Comparison of ENCODE assay signal across 8 cellular contexts in the genomic region with DNA sequence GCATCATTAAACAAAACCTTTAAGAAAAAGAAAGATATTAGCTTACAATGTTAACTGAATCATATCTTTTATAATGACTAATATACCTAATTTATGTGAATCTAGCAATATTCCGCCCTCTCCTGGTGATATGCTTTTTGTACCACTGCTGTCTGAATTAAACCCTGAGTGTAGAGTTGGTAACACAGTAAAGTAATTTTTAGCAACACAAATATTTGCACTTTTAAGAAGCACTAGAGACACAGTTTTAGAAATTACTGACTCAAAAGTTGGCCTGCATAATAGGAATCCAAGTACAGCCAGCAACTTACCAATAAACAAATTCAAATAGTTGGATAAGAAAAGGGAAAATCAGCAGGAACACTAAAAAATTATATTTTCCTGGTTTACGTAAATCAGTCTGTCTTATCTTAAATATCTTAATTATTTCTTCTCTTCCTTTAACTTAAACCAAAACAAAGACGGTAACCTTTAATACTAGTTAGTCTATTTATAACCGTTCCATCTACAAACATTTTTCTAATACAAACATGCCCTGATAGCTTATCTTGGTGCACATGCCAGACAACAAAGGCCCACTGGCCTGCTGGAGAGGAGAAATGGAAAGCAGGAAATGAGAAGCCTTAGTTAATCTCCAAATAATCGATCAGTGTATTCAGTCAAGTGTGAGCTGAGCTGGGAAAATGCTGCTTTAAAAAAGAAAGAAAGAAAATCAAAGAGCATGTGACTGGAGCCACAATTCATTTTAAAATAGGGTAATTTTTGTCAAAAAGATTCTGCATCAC.
DNase-seq lines count a peak whose midpoint lies in the region; ATAC-seq, FAIRE-seq and TF ChIP-seq lines count a peak whose summit lies in the region.

No MANE protein-coding gene starts in this region.

- peaks cover 13% of the 10 kb centered on the region for H4K20me1 ChIP-seq in astrocyte (ENCODE audit: insufficient read depth, low read length)

- ATAC-seq in GM18505 (IDR thresholded peaks at IDR 0.05; ENCODE audit: unreplicated experiment), result no peak

- TF ChIP-seq CTCF in astrocyte (IDR thresholded peaks at IDR 0.05; ENCODE audit: insufficient read depth, low read depth, low read length) (peak; percentile 59), kidney epithelial cell (IDR thresholded peaks at IDR 0.05; ENCODE audit: insufficient read depth, low read length, poor library complexity, severe bottlenecking) (peak; percentile 40)

- H3K9me3 ChIP-seq in astrocyte (ENCODE audit: insufficient read depth, low read depth, low read length), result no peaks in the 10 kb centered on the region

- H3K27ac Mint-ChIP-seq in T-helper 2 cell treated with Interferon-gamma antibody and Interleukin-4, amounts not matched to agents 5 μg/mL and 100 μg/mL, for 36 hours, result peak overlapping the region; percentile 34
- peak overlapping the region; percentile 72 for H3K27ac Mint-ChIP-seq in astrocyte (ENCODE audit: unreplicated experiment)

- H3K4me3 Mint-ChIP-seq in T-helper 2 cell treated with Interferon-gamma antibody and Interleukin-4, amounts not matched to agents 5 μg/mL and 100 μg/mL, for 36 hours, result no peak overlapping the region
- H3K4me3 Mint-ChIP-seq in astrocyte (ENCODE audit: unreplicated experiment), result peak overlapping the region; percentile 36

- H3K36me3 ChIP-seq in astrocyte (ENCODE audit: insufficient read depth, low read length) (no peaks in the 10 kb centered on the region), kidney epithelial cell (ENCODE audit: control insufficient read depth, insufficient read depth, low read length) (no peaks in the 10 kb centered on the region), urinary bladder (ENCODE audit: insufficient read depth) (no peaks in the 10 kb centered on the region)

- no peak overlapping the region for H2AFZ ChIP-seq in astrocyte (ENCODE audit: low read depth, low read length)

- no peak overlapping the region for H3K27ac ChIP-seq in astrocyte (ENCODE audit: low read depth, low read length)
- H3K27ac ChIP-seq in urinary bladder (ENCODE audit: low read depth), result peak overlapping the region; percentile 23

- peaks cover 8% of the 10 kb centered on the region for H3K4me1 ChIP-seq in astrocyte (ENCODE audit: insufficient read depth, low read length)
- H3K4me1 ChIP-seq in urinary bladder (ENCODE audit: insufficient read depth), result peaks cover 2% of the 10 kb centered on the region

- H3K79me2 ChIP-seq in astrocyte (ENCODE audit: insufficient read depth, low read length), result peaks cover 8% of the 10 kb centered on the region

- H3K4me3 ChIP-seq in astrocyte (ENCODE audit: insufficient read depth, low read depth, low read length) (no peak overlapping the region), kidney epithelial cell (ENCODE audit: low read depth, low read length) (no peak overlapping the region), urinary bladder (ENCODE audit: low read depth, low read length) (no peak overlapping the region)

- H3K27me3 ChIP-seq in astrocyte (ENCODE audit: insufficient read depth, low read length) (no peaks in the 10 kb centered on the region), kidney epithelial cell (ENCODE audit: control insufficient read depth, insufficient read depth, low read length) (no peaks in the 10 kb centered on the region)

- no peaks in the 10 kb centered on the region for H3K27me3 Mint-ChIP-seq in T-helper 2 cell treated with Interferon-gamma antibody and Interleukin-4, amounts not matched to agents 5 μg/mL and 100 μg/mL, for 36 hours (ENCODE audit: low read depth)
- no peaks in the 10 kb centered on the region for H3K27me3 Mint-ChIP-seq in astrocyte (ENCODE audit: low read depth, unreplicated experiment)

- H3K36me3 Mint-ChIP-seq in T-helper 2 cell treated with Interferon-gamma antibody and Interleukin-4, amounts not matched to agents 5 μg/mL and 100 μg/mL, for 36 hours (ENCODE audit: low read depth), result peaks cover 9% of the 10 kb centered on the region
- H3K36me3 Mint-ChIP-seq in astrocyte (ENCODE audit: low read depth, unreplicated experiment), result peaks cover 4% of the 10 kb centered on the region

- no peak overlapping the region for H3K9ac ChIP-seq in astrocyte (ENCODE audit: low read length)

- no peaks in the 10 kb centered on the region for H3K9me3 Mint-ChIP-seq in T-helper 2 cell treated with Interferon-gamma antibody and Interleukin-4, amounts not matched to agents 5 μg/mL and 100 μg/mL, for 36 hours
- no peaks in the 10 kb centered on the region for H3K9me3 Mint-ChIP-seq in astrocyte (ENCODE audit: unreplicated experiment)

- WGBS in urinary bladder, result 17% methylated on average over 5 of the region's 5 CpGs

- FAIRE-seq in astrocyte (lab: Jason Lieb, UNC), result no peak

- DNase-seq in T-helper 2 cell treated with Interferon-gamma antibody and Interleukin-4, amounts not matched to agents 5 μg/mL and 100 μg/mL, for 36 hours (ENCODE audit: low spot score), result no peak
- no peak for DNase-seq in T-helper 2 cell
- peak; percentile 32 for DNase-seq in astrocyte (ENCODE audit: low read depth)
- no peak for DNase-seq in kidney epithelial cell (ENCODE audit: low read depth)
- no peak for DNase-seq in ecto neural progenitor cell (ENCODE audit: low spot score)
- DNase-seq in COR-L47 (lab: John Stamatoyannopoulos, UW), result no peak

- H3K4me2 ChIP-seq in astrocyte (ENCODE audit: low read length), result peak overlapping the region; percentile 11

- no peak for TF ChIP-seq POLR2A in GM18505 (IDR thresholded peaks at IDR 0.05; ENCODE audit: borderline replicate concordance, extremely low read depth, insufficient read depth, insufficient read length)

- H3K4me1 Mint-ChIP-seq in T-helper 2 cell treated with Interferon-gamma antibody and Interleukin-4, amounts not matched to agents 5 μg/mL and 100 μg/mL, for 36 hours (ENCODE audit: low read depth), result peaks cover 22% of the 10 kb centered on the region
- peaks cover 20% of the 10 kb centered on the region for H3K4me1 Mint-ChIP-seq in astrocyte (ENCODE audit: low read depth, unreplicated experiment)
